ENCODE assay signal across 8 cellular contexts in genomic region chr11:6606471-6607189, GRCh38. TPM values are rescaled to one million over a fixed set of nuclear protein-coding genes. Genes with fewer than 3 reads are reported as not detected.
DNase-seq lines count a peak whose midpoint lies in the region; ATAC-seq, FAIRE-seq and TF ChIP-seq lines count a peak whose summit lies in the region.

No MANE protein-coding gene starts in this region.

- H3K27ac ChIP-seq in DOHH2 (ENCODE audit: low read depth, low read length) (0 out of 2 replicates have a peak overlapping the region, but pooled peaks have one; percentile 21), RWPE2 (ENCODE audit: poor library complexity, severe bottlenecking) (peak overlapping the region; percentile 86), K562 (ENCODE audit: extremely low read depth, low read depth, low read length) (peak overlapping the region; percentile 85)

- H3K9me3 ChIP-seq in DOHH2 (ENCODE audit: control insufficient read depth, insufficient read depth, low read length) (no peaks in the 10 kb centered on the region), RWPE2 (ENCODE audit: severe bottlenecking) (no peaks in the 10 kb centered on the region), K562 (replicated peaks; ENCODE audit: control insufficient read depth, insufficient read depth, low read depth, low read length) (no peaks in the 10 kb centered on the region)

- in situ Hi-C loops in K562 (cut with MboI) = loop anchor here (5.0 kb wide), 1 partner anchor 74 kb away; no protein-coding TSS in a partner anchor

- TF ChIP-seq RAD21 in K562 (CRISPR knock-in tag; conservative IDR thresholded peaks at IDR 0.05 in 1 of 2, IDR thresholded peaks at IDR 0.05 in 1 of 2) = no peak

- H3K27me3 ChIP-seq in DOHH2 (ENCODE audit: control insufficient read depth, low read length) (no peaks in the 10 kb centered on the region), RWPE2 (ENCODE audit: insufficient read depth, poor library complexity, severe bottlenecking) (no peaks in the 10 kb centered on the region), K562 (ENCODE audit: control insufficient read depth in 2 of 2, insufficient read depth in 2 of 2, low read length in 2 of 2) (no peaks in the 10 kb centered on the region)

- peak; percentile 93 for FAIRE-seq in K562 (lab: Jason Lieb, UNC)

- CTCF ChIA-PET in K562 (lab: Yijun Ruan, JAX; ENCODE audit: low intra/inter-chr PET ratio) = interaction anchor here (0.9 kb wide), 1 partner anchor 77 kb away, joined by 3 read pairs; no protein-coding TSS in a partner anchor

- no peaks in the 10 kb centered on the region for H3K9me2 ChIP-seq in DOHH2 (replicated peaks; ENCODE audit: control insufficient read depth, low read length)

- H3K9me1 ChIP-seq in K562 (ENCODE audit: control insufficient read depth, insufficient read depth, low read length) = peaks cover 3% of the 10 kb centered on the region

- peak overlapping the region; percentile 72 for H2AFZ ChIP-seq in K562 (ENCODE audit: low read depth, low read length)

- H3K4me3 ChIP-seq in DOHH2 (ENCODE audit: low read length) (peak overlapping the region; percentile 34), RWPE2 (ENCODE audit: severe bottlenecking) (no peak overlapping the region), K562 (no peak overlapping the region)

- peak; percentile 51; the same call in 1 of the 2 replicates for TF ChIP-seq POLR2A in K562 (conservative IDR thresholded peaks at IDR 0.05)

- peaks cover 56% of the 10 kb centered on the region for H3K4me1 ChIP-seq in DOHH2 (ENCODE audit: control insufficient read depth, low read length)
- peaks cover 19% of the 10 kb centered on the region for H3K4me1 ChIP-seq in RWPE2 (ENCODE audit: insufficient read depth, poor library complexity, severe bottlenecking)
- H3K4me1 ChIP-seq in K562 (replicated peaks in 1 of 2; ENCODE audit: control insufficient read depth in 2 of 2, insufficient read depth in 2 of 2, low read length in 2 of 2) = peaks cover 31 to 34% of the 10 kb centered on the region in 2 experiments

- H3K36me3 ChIP-seq in DOHH2 (ENCODE audit: control insufficient read depth, low read length) (peaks cover 75% of the 10 kb centered on the region), RWPE2 (ENCODE audit: low read depth) (peaks cover 65% of the 10 kb centered on the region), K562 (ENCODE audit: control insufficient read depth, insufficient read depth, low read length) (peaks cover 60% of the 10 kb centered on the region)

- DNase-seq in RWPE2 (ENCODE audit: low spot score) = peak; percentile 94
- DNase-seq in K562 (ENCODE audit: extremely low read depth in 1 of 4, low spot score in 3 of 4) = peak; percentile 68 to 94 (median 79)
- peak in 45 of 51 donors; percentile 16 to 85 (median 70) for DNase-seq in hypothalamus (lab: John Stamatoyannopoulos, UW)
- peak; percentile 97 for DNase-seq in renal cortical epithelial cell (ENCODE audit: low read depth)
- DNase-seq in NCI-H1694 (lab: John Stamatoyannopoulos, UW) = no peak

- POLR2A ChIA-PET in K562 (lab: Yijun Ruan, JAX) = interaction anchor here (0.5 to 1.8 kb wide), 15 partner anchors 8 to 133 kb away, joined by 3 to 17 read pairs (median 4); partner anchors contain the start of genes TPP1 and TRIM3

- WGBS in K562 (ENCODE audit: insufficient coverage, low coverage, missing lambda C conversion rate) = 5% methylated on average over 11 of the region's 11 CpGs

- ATAC-seq in GM19463 (IDR thresholded peaks at IDR 0.05; ENCODE audit: unreplicated experiment) (peak; percentile 45), HG03571 (IDR thresholded peaks at IDR 0.05; ENCODE audit: unreplicated experiment) (peak; percentile 56), RWPE2 (ENCODE audit: low read depth) (peak; percentile 80), K562 (peak; percentile 81)

- TF ChIP-seq EP300 in K562 (IDR thresholded peaks at IDR 0.05; ENCODE audit: low read length) = no peak

- no TSS peak for BruUV-seq in K562 (replicated peaks; lab: Mats Ljungman, UMichigan)

- H4K20me1 ChIP-seq in DOHH2 (ENCODE audit: control insufficient read depth, insufficient read depth, low read depth, low read length) = peaks cover 6% of the 10 kb centered on the region
- H4K20me1 ChIP-seq in K562 (replicated peaks; ENCODE audit: control insufficient read depth, insufficient read depth, low read length) = no peaks in the 10 kb centered on the region

- no peak for TF ChIP-seq CTCF in DOHH2 (IDR thresholded peaks at IDR 0.05; ENCODE audit: low read depth, low read length, poor library complexity, severe bottlenecking)
- TF ChIP-seq CTCF in RWPE2 (IDR thresholded peaks at IDR 0.05; ENCODE audit: poor library complexity, severe bottlenecking) = no peak
- no peak for TF ChIP-seq CTCF in K562 (IDR thresholded peaks at IDR 0.05 in 2 of 3, conservative IDR thresholded peaks at IDR 0.05 in 1 of 3; ENCODE audit: insufficient read depth in 2 of 3, low read depth in 1 of 3, low read length in 3 of 3)

- H3K4me2 ChIP-seq in DOHH2 (ENCODE audit: low read length) = peak overlapping the region; percentile 51
- H3K4me2 ChIP-seq in K562 (ENCODE audit: insufficient read depth, low read length) = peak overlapping the region; percentile 71

- peaks cover 12% of the 10 kb centered on the region; the same call in 1 of the 2 replicates for H3F3A ChIP-seq in DOHH2 (ENCODE audit: control insufficient read depth, insufficient read depth)

- H3K79me2 ChIP-seq in DOHH2 (ENCODE audit: control insufficient read depth, low read length) = peaks cover 72% of the 10 kb centered on the region
- peaks cover 75% of the 10 kb centered on the region for H3K79me2 ChIP-seq in K562 (ENCODE audit: control insufficient read depth, insufficient read depth, low read length)

- intact Hi-C loops in K562 (cut with micrococcal nuclease) = no loop called here

- H3K9ac ChIP-seq in K562 (ENCODE audit: insufficient read depth in 1 of 2, low read depth in 2 of 2, low read length in 2 of 2) = peak overlapping the region; percentile 18 to 64; a peak in 3 of 4 replicates

RNA-seq across cellular contexts. Expression of gene ILK, which starts 3.1 kb away (rescaled TPM):
- 143 and 177 TPM in 2 replicates for total RNA-seq in K562 (2011; cell fraction: chromatin; rRNA removed; ENCODE audit: low replicate concordance)
- total RNA-seq in K562 (2011; cell fraction: nucleolus; rRNA removed) = 86.9 and 104 TPM in 2 replicates
- 98.0 and 109 TPM in 2 replicates for total RNA-seq in K562 (2011; cell fraction: nucleoplasm; rRNA removed)
- total RNA-seq in K562 (2014; rRNA removed) = 43.3 and 54.7 TPM in 2 replicates
- total RNA-seq in K562 (2014; rRNA removed; fragmentation: Illumina TruSeq; extraction: Trizol) = 47.0 and 50.4 TPM in 2 replicates
- 57.3 and 59.0 TPM in 2 replicates for total RNA-seq in K562 (2015; rRNA removed; fragmentation: Illumina TruSeq; extraction: Trizol)
- total RNA-seq in K562 (2021) = 57.9 and 58.9 TPM in 2 replicates
- 95.9 and 108 TPM in 2 replicates for polyA plus RNA-seq in K562 (2011; rRNA removed)
- 106 and 115 TPM in 2 replicates for polyA plus RNA-seq in K562 (2011; cell fraction: cytosol; rRNA removed)
- 190 and 247 TPM in 2 replicates for polyA plus RNA-seq in K562 (2011; cell fraction: nucleus; rRNA removed)
- polyA plus RNA-seq in K562 (2012) = 56.9 and 91.3 TPM in 2 replicates
- polyA plus RNA-seq in K562 (2014; fragmentation: Illumina TruSeq; extraction: Trizol) = 83.6 and 86.9 TPM in 2 replicates
- polyA plus RNA-seq in K562 (2014; fragmentation: Nextera tagmentation; extraction: Ambion mirVana) = 10 to 100 TPM; 49.3 to 85.1 TPM
- 54.5 and 57.3 TPM in 2 replicates for polyA plus RNA-seq in K562 (2014; rRNA removed)
- polyA minus RNA-seq in K562 (2011; rRNA and poly(A)+ RNA removed) = 81.2 and 84.6 TPM in 2 replicates
- 31.6 and 38.1 TPM in 2 replicates for polyA minus RNA-seq in K562 (2011; cell fraction: cytosol; rRNA and poly(A)+ RNA removed)
- polyA minus RNA-seq in K562 (2011; cell fraction: nucleus; rRNA and poly(A)+ RNA removed) = 49.8 and 82.9 TPM in 2 replicates
- 133 and 183 TPM in 2 replicates for total RNA-seq in renal cortical epithelial cell

RNA-seq across cellular contexts. Expression of gene RRP8, which starts 3.2 kb away (rescaled TPM):
- 45.2 and 53.8 TPM in 2 replicates for total RNA-seq in K562 (2011; cell fraction: chromatin; rRNA removed; ENCODE audit: low replicate concordance)
- 28.2 and 28.5 TPM in 2 replicates for total RNA-seq in K562 (2011; cell fraction: nucleolus; rRNA removed)
- total RNA-seq in K562 (2011; cell fraction: nucleoplasm; rRNA removed) = 33.8 and 40.3 TPM in 2 replicates
- total RNA-seq in K562 (2014; rRNA removed) (27.9 and 47.5 TPM in 2 replicates), K562 (2014; rRNA removed; fragmentation: Illumina TruSeq; extraction: Trizol) (33.5 and 37.0 TPM in 2 replicates), K562 (2015; rRNA removed; fragmentation: Illumina TruSeq; extraction: Trizol) (31.5 and 32.6 TPM in 2 replicates), K562 (2021) (41.0 and 47.2 TPM in 2 replicates), renal cortical epithelial cell (6.4 and 22.6 TPM in 2 replicates)
- polyA plus RNA-seq in K562 (2011; rRNA removed) (28.1 and 29.8 TPM in 2 replicates), K562 (2014; fragmentation: Illumina TruSeq; extraction: Trizol) (34.6 and 47.3 TPM in 2 replicates), K562 (2014; fragmentation: Nextera tagmentation; extraction: Ambion mirVana) (10 to 100 TPM in 1 of 2 experiments, 1 to 10 TPM in 1; 5.7 to 11.4 TPM), K562 (2014; rRNA removed) (26.1 and 33.4 TPM in 2 replicates)
- polyA plus RNA-seq in K562 (2011; cell fraction: cytosol; rRNA removed) = 10.9 and 15.1 TPM in 2 replicates
- polyA plus RNA-seq in K562 (2011; cell fraction: nucleus; rRNA removed) = 30.2 and 30.7 TPM in 2 replicates
- polyA plus RNA-seq in K562 (2012) = 22.8 and 24.8 TPM in 2 replicates
- polyA minus RNA-seq in K562 (2011; rRNA and poly(A)+ RNA removed) = 19.2 and 20.6 TPM in 2 replicates
- polyA minus RNA-seq in K562 (2011; cell fraction: cytosol; rRNA and poly(A)+ RNA removed) = 8.9 and 17.8 TPM in 2 replicates
- polyA minus RNA-seq in K562 (2011; cell fraction: nucleus; rRNA and poly(A)+ RNA removed) = 29.8 and 39.9 TPM in 2 replicates

RNA-seq across cellular contexts. Expression of gene TAF10, which starts 5.4 kb away (rescaled TPM):
- 41.3 and 76.7 TPM in 2 replicates for total RNA-seq in K562 (2011; cell fraction: chromatin; rRNA removed; ENCODE audit: low replicate concordance)
- 44.1 and 46.0 TPM in 2 replicates for total RNA-seq in K562 (2011; cell fraction: nucleolus; rRNA removed)
- 51.3 and 101 TPM in 2 replicates for total RNA-seq in K562 (2011; cell fraction: nucleoplasm; rRNA removed)
- 131 and 181 TPM in 2 replicates for total RNA-seq in K562 (2014; rRNA removed)
- total RNA-seq in K562 (2014; rRNA removed; fragmentation: Illumina TruSeq; extraction: Trizol) = 78.6 and 96.2 TPM in 2 replicates
- total RNA-seq in K562 (2015; rRNA removed; fragmentation: Illumina TruSeq; extraction: Trizol) = 89.5 and 105 TPM in 2 replicates
- total RNA-seq in K562 (2021) = 153 and 154 TPM in 2 replicates
- 166 and 197 TPM in 2 replicates for polyA plus RNA-seq in K562 (2011; rRNA removed)
- polyA plus RNA-seq in K562 (2011; cell fraction: cytosol; rRNA removed) = 173 and 272 TPM in 2 replicates
- polyA plus RNA-seq in K562 (2011; cell fraction: nucleus; rRNA removed) = 214 and 295 TPM in 2 replicates
- polyA plus RNA-seq in K562 (2012) = 232 and 237 TPM in 2 replicates
- 120 and 148 TPM in 2 replicates for polyA plus RNA-seq in K562 (2014; fragmentation: Illumina TruSeq; extraction: Trizol)
- 10 to 100 TPM; 19.5 to 28.2 TPM for polyA plus RNA-seq in K562 (2014; fragmentation: Nextera tagmentation; extraction: Ambion mirVana)
- 121 and 186 TPM in 2 replicates for polyA plus RNA-seq in K562 (2014; rRNA removed)
- polyA minus RNA-seq in K562 (2011; rRNA and poly(A)+ RNA removed) = 36.3 and 56.6 TPM in 2 replicates
- polyA minus RNA-seq in K562 (2011; cell fraction: cytosol; rRNA and poly(A)+ RNA removed) = 49.1 and 55.1 TPM in 2 replicates
- 25.6 and 30.0 TPM in 2 replicates for polyA minus RNA-seq in K562 (2011; cell fraction: nucleus; rRNA and poly(A)+ RNA removed)
- 36.1 and 36.9 TPM in 2 replicates for total RNA-seq in renal cortical epithelial cell

RNA-seq across cellular contexts. Expression of gene TPP1, which starts 12.6 kb away (rescaled TPM):
- 85.5 and 108 TPM in 2 replicates for total RNA-seq in K562 (2011; cell fraction: chromatin; rRNA removed; ENCODE audit: low replicate concordance)
- 98.2 and 104 TPM in 2 replicates for total RNA-seq in K562 (2011; cell fraction: nucleolus; rRNA removed)
- 118 and 162 TPM in 2 replicates for total RNA-seq in K562 (2011; cell fraction: nucleoplasm; rRNA removed)
- total RNA-seq in K562 (2014; rRNA removed) (11.9 and 16.6 TPM in 2 replicates), K562 (2014; rRNA removed; fragmentation: Illumina TruSeq; extraction: Trizol) (7.5 TPM in 2 replicates), K562 (2015; rRNA removed; fragmentation: Illumina TruSeq; extraction: Trizol) (15.0 and 16.3 TPM in 2 replicates), K562 (2021) (45.5 and 50.2 TPM in 2 replicates), renal cortical epithelial cell (16.1 and 107 TPM in 2 replicates)
- polyA plus RNA-seq in K562 (2011; rRNA removed) (29.4 and 54.6 TPM in 2 replicates), K562 (2014; fragmentation: Illumina TruSeq; extraction: Trizol) (59.9 and 75.8 TPM in 2 replicates), K562 (2014; fragmentation: Nextera tagmentation; extraction: Ambion mirVana) (10 to 100 TPM in 1 of 2 experiments, 1 to 10 TPM in 1; 9.4 to 15.7 TPM), K562 (2014; rRNA removed) (25.8 and 38.7 TPM in 2 replicates)
- polyA plus RNA-seq in K562 (2011; cell fraction: cytosol; rRNA removed) = 35.7 and 56.0 TPM in 2 replicates
- 88.3 and 109 TPM in 2 replicates for polyA plus RNA-seq in K562 (2011; cell fraction: nucleus; rRNA removed)
- 62.0 and 173 TPM in 2 replicates for polyA plus RNA-seq in K562 (2012)
- polyA minus RNA-seq in K562 (2011; rRNA and poly(A)+ RNA removed) = 27.0 and 40.7 TPM in 2 replicates
- 42.1 and 45.9 TPM in 2 replicates for polyA minus RNA-seq in K562 (2011; cell fraction: cytosol; rRNA and poly(A)+ RNA removed)
- 22.3 and 26.4 TPM in 2 replicates for polyA minus RNA-seq in K562 (2011; cell fraction: nucleus; rRNA and poly(A)+ RNA removed)

RNA-seq across cellular contexts. Expression of gene DCHS1, which starts 49.0 kb away (rescaled TPM):
- total RNA-seq in K562 (2011; cell fraction: chromatin; rRNA removed; ENCODE audit: low replicate concordance) = 0.79 and 2.3 TPM in 2 replicates
- 1.4 and 1.5 TPM in 2 replicates for total RNA-seq in K562 (2011; cell fraction: nucleolus; rRNA removed)
- total RNA-seq in K562 (2011; cell fraction: nucleoplasm; rRNA removed) = 0.81 and 0.92 TPM in 2 replicates
- 0.09 and 0.20 TPM in 2 replicates for total RNA-seq in K562 (2014; rRNA removed)
- 0.04 and 0.06 TPM in 2 replicates for total RNA-seq in K562 (2014; rRNA removed; fragmentation: Illumina TruSeq; extraction: Trizol)
- 0.14 and 0.19 TPM in 2 replicates for total RNA-seq in K562 (2015; rRNA removed; fragmentation: Illumina TruSeq; extraction: Trizol)
- 0.45 and 0.49 TPM in 2 replicates for total RNA-seq in K562 (2021)
- polyA plus RNA-seq in K562 (2011; rRNA removed) = 0.08 and 0.23 TPM in 2 replicates
- polyA plus RNA-seq in K562 (2011; cell fraction: cytosol; rRNA removed) = 0.12 and 0.16 TPM in 2 replicates
- 0.74 and 1.4 TPM in 2 replicates for polyA plus RNA-seq in K562 (2011; cell fraction: nucleus; rRNA removed)
- polyA plus RNA-seq in K562 (2012) = 0.27 and 0.53 TPM in 2 replicates
- 0.17 and 0.18 TPM in 2 replicates for polyA plus RNA-seq in K562 (2014; fragmentation: Illumina TruSeq; extraction: Trizol)
- not detected for polyA plus RNA-seq in K562 (2014; fragmentation: Nextera tagmentation; extraction: Ambion mirVana)
- polyA plus RNA-seq in K562 (2014; rRNA removed) = under 0.01 and 0.19 TPM in 2 replicates
- 0.18 and 0.21 TPM in 2 replicates for polyA minus RNA-seq in K562 (2011; rRNA and poly(A)+ RNA removed)
- polyA minus RNA-seq in K562 (2011; cell fraction: cytosol; rRNA and poly(A)+ RNA removed) = 0.48 and 0.91 TPM in 2 replicates
- 0.54 and 0.78 TPM in 2 replicates for polyA minus RNA-seq in K562 (2011; cell fraction: nucleus; rRNA and poly(A)+ RNA removed)
- total RNA-seq in renal cortical epithelial cell = under 0.01 and 1.3 TPM in 2 replicates

Comparison
In these comparisons a context has a peak if more than half of its experiments do, and no peak if none do; other contexts are left out.
1. H3K27ac ChIP-seq: peak in every context shown above with its lines; median percentile 86 in RWPE2; 85 in K562; 21 in DOHH2.